1 cellular context compared by ENCODE assay signal in genomic region chr17:40097931-40098845, GRCh38.
TF ChIP-seq lines count a peak whose summit lies in the region.

No MANE protein-coding gene starts in this region.

TF ChIP-seq in K562, 482 proteins besides CTCF, POLR2A, EP300 and RAD21 (continued from another document and continues in another):
- TF ChIP-seq ZNF407 (IDR thresholded peaks at IDR 0.05; ENCODE audit: low read depth) (no peak), CBX2 (IDR thresholded peaks at IDR 0.05; ENCODE audit: insufficient read depth, low read length, poor library complexity, severe bottlenecking) (no peak), ZNF551 (CRISPR knock-in tag; IDR thresholded peaks at IDR 0.05) (no peak), ZNF121 (CRISPR knock-in tag; conservative IDR thresholded peaks at IDR 0.05) (no peak), TEAD4 (IDR thresholded peaks at IDR 0.05; ENCODE audit: low read length) (no peak; the same call in 1 of the 2 replicates), TEAD4 (CRISPR knock-in tag; IDR thresholded peaks at IDR 0.05; ENCODE audit: borderline replicate concordance) (no peak), ZNF239 (CRISPR knock-in tag; IDR thresholded peaks at IDR 0.05) (no peak), SRF (CRISPR knock-in tag; IDR thresholded peaks at IDR 0.05) (no peak), KLF10 (CRISPR knock-in tag; IDR thresholded peaks at IDR 0.05) (no peak), ETV1 (tag; conservative IDR thresholded peaks at IDR 0.05; ENCODE audit: low read depth) (no peak), ETV5 (CRISPR knock-in tag; IDR thresholded peaks at IDR 0.05; ENCODE audit: low read depth) (no peak), PCBP1 (IDR thresholded peaks at IDR 0.05; ENCODE audit: low read depth, low read length, poor library complexity, severe bottlenecking) (no peak), CREB1 (IDR thresholded peaks at IDR 0.05) (no peak), CREB1 (CRISPR knock-in tag; IDR thresholded peaks at IDR 0.05) (no peak), GTF3C2 (IDR thresholded peaks at IDR 0.05; ENCODE audit: borderline replicate concordance, extremely low read depth, insufficient read length) (no peak), TRIM28 (IDR thresholded peaks at IDR 0.05) (0 out of 2 replicates have a peak, but pooled peaks have one; percentile 51), SRSF7 (optimal IDR thresholded peaks at IDR 0.05; ENCODE audit: low read depth, low read length) (no peak), FOSL1 (tag; conservative IDR thresholded peaks at IDR 0.05) (no peak), USF2 (CRISPR knock-in tag; IDR thresholded peaks at IDR 0.05) (peak; percentile 38), TOE1 (IDR thresholded peaks at IDR 0.05; ENCODE audit: borderline replicate concordance) (no peak), TOE1 (CRISPR knock-in tag; IDR thresholded peaks at IDR 0.05; ENCODE audit: borderline replicate concordance, low read depth) (no peak), ZNF280A (IDR thresholded peaks at IDR 0.05; ENCODE audit: low read depth, partially characterized antibody) (no peak), TAF15 (IDR thresholded peaks at IDR 0.05; ENCODE audit: low read depth, low read length) (no peak), HMG20B (CRISPR knock-in tag; IDR thresholded peaks at IDR 0.05) (no peak), SRSF1 (IDR thresholded peaks at IDR 0.05; ENCODE audit: low read depth, low read length) (no peak), HNRNPL (IDR thresholded peaks at IDR 0.05; ENCODE audit: low read depth, low read length) (no peak), SMAD1 (IDR thresholded peaks at IDR 0.05; ENCODE audit: low read depth, low read length, partially characterized antibody) (no peak), TAF1 (IDR thresholded peaks at IDR 0.05; ENCODE audit: control insufficient read depth, extremely low read depth, insufficient read depth, low read length, severe bottlenecking) (no peak), POU5F1 (IDR thresholded peaks at IDR 0.05; ENCODE audit: borderline replicate concordance, low read depth, low read length, partially characterized antibody) (no peak), LCOR (CRISPR knock-in tag; IDR thresholded peaks at IDR 0.05) (no peak), PCBP2 (IDR thresholded peaks at IDR 0.05; ENCODE audit: low read depth, low read length, poor library complexity, severe bottlenecking) (no peak), ZNF707 (CRISPR knock-in tag; conservative IDR thresholded peaks at IDR 0.05) (no peak), CSDE1 (IDR thresholded peaks at IDR 0.05) (peak in 1 of 2 experiments; percentile 41; a peak in 1 of 4 replicates), NR3C1 (CRISPR knock-in tag; IDR thresholded peaks at IDR 0.05) (no peak), PTBP1 (IDR thresholded peaks at IDR 0.05; ENCODE audit: low read depth, low read length) (no peak), GABPB2 (CRISPR knock-in tag; conservative IDR thresholded peaks at IDR 0.05) (no peak), JUN (IDR thresholded peaks at IDR 0.05; ENCODE audit: borderline replicate concordance, low read depth, low read length) (no peak), JUN (CRISPR knock-in tag; IDR thresholded peaks at IDR 0.05; ENCODE audit: borderline replicate concordance) (no peak), TAL1 (IDR thresholded peaks at IDR 0.05) (no peak), SLC30A9 (CRISPR knock-in tag; IDR thresholded peaks at IDR 0.05) (no peak), SMARCE1 (IDR thresholded peaks at IDR 0.05) (no peak), TEAD2 (tag; IDR thresholded peaks at IDR 0.05) (peak; percentile 65; the same call in 1 of the 2 replicates), ZNF3 (CRISPR knock-in tag; IDR thresholded peaks at IDR 0.05) (no peak), XRCC5 (IDR thresholded peaks at IDR 0.05; ENCODE audit: low read depth, low read length) (no peak), BMI1 (IDR thresholded peaks at IDR 0.05; ENCODE audit: low read length) (no peak), ZNF224 (CRISPR knock-in tag; IDR thresholded peaks at IDR 0.05) (no peak), MTA1 (IDR thresholded peaks at IDR 0.05; ENCODE audit: borderline replicate concordance) (no peak), MLLT1 (IDR thresholded peaks at IDR 0.05) (no peak), TFE3 (CRISPR knock-in tag; IDR thresholded peaks at IDR 0.05) (no peak), GABPA (tag; conservative IDR thresholded peaks at IDR 0.05; ENCODE audit: low read depth) (no peak), KAT8 (IDR thresholded peaks at IDR 0.05; ENCODE audit: low read depth) (no peak), SMAD2 (IDR thresholded peaks at IDR 0.05; ENCODE audit: low read depth, low read length) (no peak)
- TF ChIP-seq, protein P1, sequence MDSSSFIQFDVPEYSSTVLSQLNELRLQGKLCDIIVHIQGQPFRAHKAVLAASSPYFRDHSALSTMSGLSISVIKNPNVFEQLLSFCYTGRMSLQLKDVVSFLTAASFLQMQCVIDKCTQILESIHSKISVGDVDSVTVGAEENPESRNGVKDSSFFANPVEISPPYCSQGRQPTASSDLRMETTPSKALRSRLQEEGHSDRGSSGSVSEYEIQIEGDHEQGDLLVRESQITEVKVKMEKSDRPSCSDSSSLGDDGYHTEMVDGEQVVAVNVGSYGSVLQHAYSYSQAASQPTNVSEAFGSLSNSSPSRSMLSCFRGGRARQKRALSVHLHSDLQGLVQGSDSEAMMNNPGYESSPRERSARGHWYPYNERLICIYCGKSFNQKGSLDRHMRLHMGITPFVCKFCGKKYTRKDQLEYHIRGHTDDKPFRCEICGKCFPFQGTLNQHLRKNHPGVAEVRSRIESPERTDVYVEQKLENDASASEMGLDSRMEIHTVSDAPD (CRISPR knock-in tag; IDR thresholded peaks at IDR 0.05) = no peak
